ENCODE assay signal across 37 cellular contexts in the genomic region with DNA sequence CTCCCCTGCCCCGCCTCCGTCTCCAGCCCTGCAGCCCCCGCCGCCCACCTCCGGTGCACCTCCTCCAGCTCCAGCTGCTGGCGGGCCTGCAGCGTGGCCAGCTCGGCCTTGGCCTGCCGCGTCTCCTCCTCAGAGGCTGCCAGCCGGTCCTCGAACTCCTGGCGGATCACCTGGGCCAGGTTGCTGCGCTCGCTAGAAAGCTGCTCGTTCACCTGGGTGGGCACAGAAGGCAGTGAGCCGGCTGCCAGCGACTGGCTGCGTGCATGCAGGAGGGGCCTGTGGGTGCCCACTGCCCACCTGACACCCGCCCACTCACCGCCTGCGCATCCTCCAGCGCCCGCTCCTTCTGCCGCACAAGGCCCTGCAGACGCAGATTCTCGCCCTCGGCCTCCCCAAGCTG. TPM values are rescaled to one million over a fixed set of nuclear protein-coding genes. Genes with fewer than 3 reads are reported as not detected.
"Had no signal": no experiment of that assay in that cellular context is flagged by ENCODE, and none has a peak within 500 bp of the region (broad histone marks: within the 10 kb centered on the region; RNA-seq: fewer than 3 reads in every experiment).

No MANE protein-coding gene starts in this region.

- H3K4me3 ChIP-seq: esophagus squamous epithelium had no signal

- FAIRE-seq: astrocyte, bronchial epithelial cell, colon, endometrium, endothelial cell of umbilical vein, frontal cortex had no signal

- H3K9me3 ChIP-seq: esophagus squamous epithelium had no signal

- H3K36me3 ChIP-seq: brain microvascular endothelial cell had no signal

- H3K27ac ChIP-seq: brain microvascular endothelial cell, epithelial cell of prostate, esophagus squamous epithelium, WERI-Rb-1 had no signal

- H3K27me3 ChIP-seq: brain microvascular endothelial cell had no signal

- ATAC-seq: activated CD4-positive, CD25-positive, alpha-beta regulatory T cell treated with anti-CD3 and anti-CD28 coated beads, Interleukin-2, amount 50 U/mL, for 24 hours; activated CD8-positive, alpha-beta T cell treated with anti-CD3 and anti-CD28 coated beads for 36 hours; activated T-cell treated with anti-CD3 and anti-CD28 coated beads, Interleukin-2, amount 50 U/mL, for 4 hours; T-helper 17 cell had no signal

- DNase-seq: activated B cell treated with CpG ODN at 0.5 μM for 24 hours; activated CD4-positive, alpha-beta T cell treated with anti-CD3 and anti-CD28 coated beads for 48 hours; activated CD4-positive, alpha-beta T cell treated with anti-CD3 and anti-CD28 coated beads, Interleukin-2, amount 50 U/mL, for 1 hour; activated CD4-positive, alpha-beta T cell treated with anti-CD3 and anti-CD28 coated beads, Interleukin-2, amount 50 U/mL, for 48 hours; activated CD8-positive, alpha-beta memory T cell treated with anti-CD3 and anti-CD28 coated beads for 24 hours; activated CD8-positive, alpha-beta T cell treated with anti-CD3 and anti-CD28 coated beads for 36 hours; activated effector memory CD4-positive, alpha-beta T cell treated with Interleukin-2 at 50 U/mL for 16 hours; activated gamma-delta T cell treated with Interleukin-2 at 50 U/mL for 16 hours; activated naive CD4-positive, alpha-beta T cell treated with anti-CD3 and anti-CD28 coated beads, Interleukin-2, amount 50 U/mL, for 16 hours; activated naive CD4-positive, alpha-beta T cell treated with Interleukin-2 at 50 U/mL for 16 hours; activated T-cell treated with anti-CD3 and anti-CD28 coated beads, Interleukin-2, amount 50 U/mL, for 4 hours; amniotic stem cell; anterior cingulate cortex; brain microvascular endothelial cell; effector CD8-positive, alpha-beta T cell; esophagus squamous epithelium; head of caudate nucleus; T-helper 1 cell; T-helper 17 cell; T1000; WERI-Rb-1 had no signal

RNA-seq across cellular contexts. Expression of a gene that starts 25.3 kb away (rescaled TPM):
- total RNA-seq: activated B cell treated with CpG ODN at 0.5 μM for 24 hours; activated CD8-positive, alpha-beta T cell treated with anti-CD3 and anti-CD28 coated beads for 36 hours; activated T-cell treated with anti-CD3 and anti-CD28 coated beads, Interleukin-2, amount 50 U/mL, for 4 hours; activated T-helper 17 cell treated with anti-CD3 and anti-CD28 coated beads, Interleukin-2, amount 50 U/mL, for 72 hours; astrocyte; bronchial epithelial cell; cardiac septum; cerebellum; dermis microvascular lymphatic vessel endothelial cell; endothelial cell of umbilical vein; esophagus squamous epithelium; fibroblast of lung; fibroblast of villous mesenchyme; frontal cortex; T-helper 17 cell had no signal
- polyA plus RNA-seq: adipose tissue, endothelial cell of umbilical vein, esophagus, fibroblast of lung had no signal
